ENCODE assay signal across 9 cellular contexts in genomic region chr11:120564573-120565301, GRCh38. TPM values are rescaled to one million over a fixed set of nuclear protein-coding genes. Genes with fewer than 3 reads are reported as not detected.
A peak's percentile ranks its signal among the peaks of the same experiment; 100 is the strongest.
DNase-seq lines count a peak whose midpoint lies in the region; ATAC-seq and TF ChIP-seq lines count a peak whose summit lies in the region.
"Had no signal": no experiment of that assay in that cellular context is flagged by ENCODE, and none has a peak within 500 bp of the region (broad histone marks: within the 10 kb centered on the region; RNA-seq: fewer than 3 reads in every experiment).

No MANE protein-coding gene starts in this region.

- no peak for TF ChIP-seq CTCF in stomach (IDR thresholded peaks at IDR 0.05)

- no peak for TF ChIP-seq POLR2A in stomach (IDR thresholded peaks at IDR 0.05)

- no peak overlapping the region for H4K8ac ChIP-seq in mesendoderm (ENCODE audit: low read depth, low read length)

- no peak overlapping the region for H2AK5ac ChIP-seq in mesendoderm (ENCODE audit: low read length)

- no peak overlapping the region for H2BK5ac ChIP-seq in mesendoderm (ENCODE audit: low read length)

- peak; percentile 70 for ATAC-seq in GM21825 (IDR thresholded peaks at IDR 0.05; ENCODE audit: unreplicated experiment)

- POLR2A ChIA-PET in CD8-positive, alpha-beta memory T cell (lab: Charles Lee), result no interaction called here

- H3K27ac ChIP-seq in mesendoderm (ENCODE audit: low read depth, low read length), result no peak overlapping the region
- no peak overlapping the region for H3K27ac ChIP-seq in stomach
- no peak overlapping the region for H3K27ac ChIP-seq in CD8-positive, alpha-beta memory T cell (ENCODE audit: low read depth, low read length)

- peaks cover 6% of the 10 kb centered on the region in 3 donors for H3K4me1 Mint-ChIP-seq in CD8-positive, alpha-beta memory T cell

- H3K36me3 ChIP-seq in endocrine pancreas (ENCODE audit: control insufficient read depth, insufficient read depth, low read length) (no peaks in the 10 kb centered on the region), mesendoderm (ENCODE audit: control insufficient read depth, insufficient read depth, low read length) (no peaks in the 10 kb centered on the region), stomach (no peaks in the 10 kb centered on the region)
- H3K36me3 ChIP-seq in CD8-positive, alpha-beta memory T cell (ENCODE audit: insufficient read depth, low read length), result no peaks in the 10 kb centered on the region

- peak overlapping the region in 1 of 7 donors; percentile 1 for H3K4me3 Mint-ChIP-seq in CD8-positive, alpha-beta memory T cell
- H3K4me3 Mint-ChIP-seq: CD4-positive, CD25-positive, alpha-beta regulatory T cell had no signal

- H3K36me3 Mint-ChIP-seq in CD8-positive, alpha-beta memory T cell, result peaks cover 0 to 4% (median 0%) of the 10 kb centered on the region in 3 donors
- H3K36me3 Mint-ChIP-seq: CD4-positive, CD25-positive, alpha-beta regulatory T cell had no signal

- H3K27me3 Mint-ChIP-seq in CD8-positive, alpha-beta memory T cell, result peaks cover 23 to 56% of the 10 kb centered on the region in 2 donors

- H3K27ac Mint-ChIP-seq in CD8-positive, alpha-beta memory T cell, result no peak overlapping the region
- H3K27ac Mint-ChIP-seq: CD4-positive, CD25-positive, alpha-beta regulatory T cell had no signal

- intact Hi-C loops in stomach (cut with DNase I; ENCODE audit: low total_unique reads), result no loop called here

- WGBS in mesendoderm (ENCODE audit: extremely low coverage, insufficient coverage, low lambda C conversion rate), result no CpG with 5 or more reads among the region's 75 CpGs
- 1 to 3% (median 2%) methylated on average over 21 to 75 of the region's 75 CpGs for WGBS in stomach, 5 donors

- H3K27me3 ChIP-seq in endocrine pancreas (ENCODE audit: control insufficient read depth, insufficient read depth, low read length) (no peaks in the 10 kb centered on the region), mesendoderm (ENCODE audit: insufficient read depth, low read length, poor library complexity) (no peaks in the 10 kb centered on the region), stomach (peaks cover 6 to 73% (median 41%) of the 10 kb centered on the region in 3 donors)
- H3K27me3 ChIP-seq in CD8-positive, alpha-beta memory T cell (ENCODE audit: insufficient read depth, low read length, poor library complexity, severe bottlenecking), result peaks cover 12% of the 10 kb centered on the region

- H3K4me1 ChIP-seq in endocrine pancreas (ENCODE audit: control insufficient read depth, insufficient read depth, low read length) (no peaks in the 10 kb centered on the region), mesendoderm (ENCODE audit: control insufficient read depth, low read depth, low read length) (peaks cover 10% of the 10 kb centered on the region), stomach (peaks cover 10 to 20% (median 15%) of the 10 kb centered on the region in 4 donors)
- H3K4me1 ChIP-seq in CD8-positive, alpha-beta memory T cell (ENCODE audit: insufficient read depth, low read length), result no peaks in the 10 kb centered on the region

- H3K9ac ChIP-seq in endocrine pancreas (ENCODE audit: control insufficient read depth, insufficient read depth, low read length), result peak overlapping the region; percentile 14
- peak overlapping the region; percentile 65 for H3K9ac ChIP-seq in mesendoderm (ENCODE audit: low read length)

- H3K9me3 Mint-ChIP-seq in CD8-positive, alpha-beta memory T cell, result no peaks in the 10 kb centered on the region

- peak overlapping the region; percentile 56 for H3K4ac ChIP-seq in mesendoderm (ENCODE audit: low read depth, low read length)

- H3K23ac ChIP-seq in mesendoderm (ENCODE audit: low read length), result no peak overlapping the region

- CTCF ChIA-PET in CD8-positive, alpha-beta memory T cell (lab: Charles Lee), result no interaction called here

- H3K4me3 ChIP-seq in endocrine pancreas (ENCODE audit: control insufficient read depth, insufficient read depth, low read length), result no peak overlapping the region
- peak overlapping the region; percentile 26 for H3K4me3 ChIP-seq in mesendoderm (ENCODE audit: low read length)
- H3K4me3 ChIP-seq in stomach, result peak overlapping the region; percentile 35 to 52 (median 40)
- no peak overlapping the region for H3K4me3 ChIP-seq in CD8-positive, alpha-beta memory T cell (ENCODE audit: low read length)

- no peaks in the 10 kb centered on the region for H3K79me1 ChIP-seq in mesendoderm (ENCODE audit: low read length)

- H4K5ac ChIP-seq in mesendoderm (ENCODE audit: low read length), result no peak overlapping the region

- TF ChIP-seq EP300 in stomach (IDR thresholded peaks at IDR 0.05), result no peak

- no peaks in the 10 kb centered on the region for H3K9me3 ChIP-seq in endocrine pancreas (ENCODE audit: control insufficient read depth, low read length)
- H3K9me3 ChIP-seq in stomach, result no peaks in the 10 kb centered on the region
- no peaks in the 10 kb centered on the region for H3K9me3 ChIP-seq in CD8-positive, alpha-beta memory T cell (ENCODE audit: low read length)

- H3K79me2 ChIP-seq in mesendoderm (ENCODE audit: control insufficient read depth, insufficient read depth, low read length), result no peaks in the 10 kb centered on the region

- no peak overlapping the region for H2BK120ac ChIP-seq in mesendoderm (ENCODE audit: low read depth, low read length)

- no peak overlapping the region for H2BK15ac ChIP-seq in mesendoderm (replicated peaks; ENCODE audit: low read depth)

- peak; percentile 1 for DNase-seq in NCI-H2029 (lab: John Stamatoyannopoulos, UW)
- DNase-seq in NCI-H2029 treated with DMSO at 0.1 percent for 48 hours (lab: John Stamatoyannopoulos, UW), result no peak
- DNase-seq in OCI-M1 (lab: John Stamatoyannopoulos, UW), result peak; percentile 38
- DNase-seq in mesendoderm, result peak; percentile 76
- no peak for DNase-seq in stomach
- DNase-seq in CD8-positive, alpha-beta memory T cell, result no peak
- DNase-seq: CD4-positive, CD25-positive, alpha-beta regulatory T cell had no signal

- H3K18ac ChIP-seq in mesendoderm (ENCODE audit: low read length), result peak overlapping the region; percentile 77

- H3K4me2 ChIP-seq in mesendoderm (ENCODE audit: low read length), result peak overlapping the region; percentile 78

- peak overlapping the region; percentile 91 for H3K56ac ChIP-seq in mesendoderm (ENCODE audit: low read length)

RNA-seq across cellular contexts. Expression of gene GRIK4, which starts 53.2 kb away (rescaled TPM):
- 1.4 TPM for polyA plus RNA-seq in mesendoderm (2013, experiment 1 of 2)
- 1.6 TPM for polyA plus RNA-seq in mesendoderm (2013, experiment 2 of 2)
- not detected for total RNA-seq in stomach
- polyA plus RNA-seq in stomach, result under 1 TPM in 2 of 3 donors, not detected in 1; 0.06 to 0.31 TPM
- under 1 TPM in 1 of 2 experiments, not detected in 1; 0.07 TPM for total RNA-seq in CD8-positive, alpha-beta memory T cell
- not detected for polyA plus RNA-seq in CD8-positive, alpha-beta memory T cell
- total RNA-seq: CD4-positive, CD25-positive, alpha-beta regulatory T cell had no signal
- polyA plus RNA-seq: CD4-positive, CD25-positive, alpha-beta regulatory T cell had no signal

Comparison
In these comparisons a context has a peak if more than half of its experiments do, and no peak if none do; other contexts are left out.
1. DNase-seq: peak in NCI-H2029 (single experiment), OCI-M1 (single experiment) and mesendoderm (single experiment); none in NCI-H2029 treated with DMSO at 0.1 percent for 48 hours (single experiment), stomach (single experiment) and CD8-positive, alpha-beta memory T cell (0 of 5).
2. H3K4me3 ChIP-seq: peak in mesendoderm (single experiment) and stomach (4 of 4); none in endocrine pancreas (single experiment) and CD8-positive, alpha-beta memory T cell (single experiment).